ENCODE assay signal across 1 cellular context in the genomic region with DNA sequence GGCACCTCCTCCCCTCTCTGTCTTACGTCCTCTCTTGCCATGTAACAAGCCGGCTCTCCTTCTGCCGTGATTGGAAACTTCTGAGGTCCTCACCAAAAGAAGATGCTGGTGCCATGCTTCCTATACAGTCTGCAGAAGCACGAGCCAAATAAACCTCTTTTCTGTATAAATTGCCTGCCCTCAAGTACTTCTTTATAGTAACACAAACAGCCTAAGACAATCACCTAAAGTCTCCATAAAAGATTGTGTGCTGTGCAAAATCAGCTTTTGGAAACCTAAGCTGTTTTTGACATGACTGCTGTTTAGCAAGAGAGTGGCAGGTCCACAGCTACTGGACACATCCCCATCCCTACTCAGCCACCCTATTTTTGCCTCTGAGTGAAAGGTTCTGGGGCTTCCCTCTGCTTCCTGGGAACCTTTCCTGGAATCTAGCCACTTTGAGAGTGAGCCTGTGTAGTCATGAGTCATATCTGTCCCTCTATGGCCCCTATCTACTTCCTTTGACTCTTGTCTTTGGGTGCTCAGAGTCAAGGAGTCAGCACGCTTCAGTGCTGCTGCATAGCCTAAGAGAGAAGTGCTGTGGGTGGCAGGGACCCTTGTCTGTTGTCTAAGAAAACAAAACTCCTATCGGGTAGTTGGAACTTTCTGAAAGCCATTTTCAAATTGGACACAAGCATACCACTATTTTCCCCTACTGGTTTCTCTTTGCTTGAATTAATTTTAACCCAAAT.
TF ChIP-seq lines count a peak whose summit lies in the region.

No MANE protein-coding gene starts in this region.

TF ChIP-seq in HCT116, 20 proteins besides CTCF, POLR2A, EP300 and RAD21 (continued from another document):
- TF ChIP-seq MAX (IDR thresholded peaks at IDR 0.05) (0 out of 2 replicates have a peak, but pooled peaks have one; percentile 21), POLR2AphosphoS5 (IDR thresholded peaks at IDR 0.05; ENCODE audit: low read depth, low read length) (peak; percentile 40; the same call in 1 of the 2 replicates), JUND (IDR thresholded peaks at IDR 0.05) (peak; percentile 69), TCF7L2 (IDR thresholded peaks at IDR 0.05; ENCODE audit: borderline replicate concordance, extremely low read depth, insufficient read depth, insufficient read length) (no peak)
